18 cellular contexts compared by ENCODE assay signal in genomic region chr3:138296639-138297038, GRCh38. TPM values are rescaled to one million over a fixed set of nuclear protein-coding genes. Genes with fewer than 3 reads are reported as not detected.
DNase-seq lines count a peak whose midpoint lies in the region; ATAC-seq and TF ChIP-seq lines count a peak whose summit lies in the region.
"Had no signal": no experiment of that assay in that cellular context is flagged by ENCODE, and none has a peak within 500 bp of the region (broad histone marks: within the 10 kb centered on the region; RNA-seq: fewer than 3 reads in every experiment).

No MANE protein-coding gene starts in this region.

- no peaks in the 10 kb centered on the region for H3K9me3 ChIP-seq in lower lobe of right lung
- H3K9me3 ChIP-seq: adrenal gland, esophagus squamous epithelium, MG63, right lobe of liver had no signal

- peaks cover 68% of the 10 kb centered on the region for H3K36me3 ChIP-seq in lower lobe of right lung

- peaks cover 47% of the 10 kb centered on the region for H3K36me3 Mint-ChIP-seq in activated CD8-positive, alpha-beta memory T cell treated with anti-CD3 and anti-CD28 coated beads, Interleukin-2, amount 10 ng/mL, durations not matched to agents 7 days and 5 days
- H3K36me3 Mint-ChIP-seq in activated T-cell treated with anti-CD3 and anti-CD28 coated beads, Interleukin-2, amount 50 U/mL, for 24 hours (ENCODE audit: low read depth), result peaks cover 69% of the 10 kb centered on the region

- no peaks in the 10 kb centered on the region for H3K4me1 ChIP-seq in lower lobe of right lung
- H3K4me1 ChIP-seq: adrenal gland, esophagus squamous epithelium, right lobe of liver had no signal

- H3K27ac ChIP-seq in lower lobe of right lung, result no peak overlapping the region
- H3K27ac ChIP-seq: adrenal gland, esophagus squamous epithelium, right lobe of liver had no signal

- TF ChIP-seq CTCF in GM13977 (IDR thresholded peaks at IDR 0.05; ENCODE audit: extremely low read depth, insufficient read depth, missing control alignments) (no peak), lower lobe of right lung (IDR thresholded peaks at IDR 0.05) (no peak)

- DNase-seq in activated CD8-positive, alpha-beta memory T cell treated with anti-CD3 and anti-CD28 coated beads, Interleukin-2, amount 10 ng/mL, durations not matched to agents 7 days and 5 days, result no peak
- no peak for DNase-seq in activated CD8-positive, alpha-beta memory T cell treated with anti-CD3 and anti-CD28 coated beads, Interleukin-2, amount 50 U/mL, for 4 hours
- DNase-seq in GM13977 (ENCODE audit: low spot score) (peak; percentile 12), middle frontal gyrus (ENCODE audit: extremely low spot score, low spot score) (no peak), lower lobe of right lung (no peak)
- no peak for DNase-seq in activated T-cell treated with anti-CD3 and anti-CD28 coated beads, Interleukin-2, amount 50 U/mL, for 24 hours
- peak; percentile 21 to 27 for DNase-seq in stimulated activated CD8-positive, alpha-beta memory T cell treated with anti-CD3 and anti-CD28 coated beads, Interleukin-15, amount 100 ng/mL, for 48 hours (ENCODE audit: low read depth in 2 of 2)
- DNase-seq: DMS79 treated with DMSO at 0.1 percent for 48 hours, esophagus squamous epithelium, HFFc6, MG63, NCI-H82, right lobe of liver had no signal

- H3K27me3 Mint-ChIP-seq in activated CD8-positive, alpha-beta memory T cell treated with anti-CD3 and anti-CD28 coated beads, Interleukin-2, amount 10 ng/mL, durations not matched to agents 7 days and 5 days, result no peaks in the 10 kb centered on the region
- H3K27me3 Mint-ChIP-seq in activated T-cell treated with anti-CD3 and anti-CD28 coated beads, Interleukin-2, amount 50 U/mL, for 24 hours, result no peaks in the 10 kb centered on the region
- H3K27me3 Mint-ChIP-seq: CD4-positive, CD25-positive, alpha-beta regulatory T cell had no signal

- no peak overlapping the region for H3K4me3 ChIP-seq in lower lobe of right lung
- H3K4me3 ChIP-seq: adrenal gland, esophagus squamous epithelium, MG63, right lobe of liver had no signal

- no peak overlapping the region for H3K4me3 Mint-ChIP-seq in activated CD8-positive, alpha-beta memory T cell treated with anti-CD3 and anti-CD28 coated beads, Interleukin-2, amount 10 ng/mL, durations not matched to agents 7 days and 5 days
- H3K4me3 Mint-ChIP-seq in activated T-cell treated with anti-CD3 and anti-CD28 coated beads, Interleukin-2, amount 50 U/mL, for 24 hours, result peak overlapping the region; percentile 61
- H3K4me3 Mint-ChIP-seq: CD4-positive, CD25-positive, alpha-beta regulatory T cell; HFFc6 had no signal

- in situ Hi-C loops in GM13977 (cut with MboI; ENCODE audit: low pct_unique_long_range_greater_than_20kb, low sequenced_read_pairs, unreplicated experiment), result no loop called here

- no peaks in the 10 kb centered on the region for H3K27me3 ChIP-seq in lower lobe of right lung (ENCODE audit: low read depth)
- H3K27me3 ChIP-seq: adrenal gland, esophagus squamous epithelium, MG63, right lobe of liver had no signal

- H3K27ac Mint-ChIP-seq in activated CD8-positive, alpha-beta memory T cell treated with anti-CD3 and anti-CD28 coated beads, Interleukin-2, amount 10 ng/mL, durations not matched to agents 7 days and 5 days, result peak overlapping the region; percentile 61
- H3K27ac Mint-ChIP-seq in activated T-cell treated with anti-CD3 and anti-CD28 coated beads, Interleukin-2, amount 50 U/mL, for 24 hours, result peak overlapping the region; percentile 96
- H3K27ac Mint-ChIP-seq: HFFc6 had no signal

- intact Hi-C loops in lower lobe of right lung (cut with DNase I), result no loop called here

- H3K4me1 Mint-ChIP-seq in activated CD8-positive, alpha-beta memory T cell treated with anti-CD3 and anti-CD28 coated beads, Interleukin-2, amount 10 ng/mL, durations not matched to agents 7 days and 5 days, result peaks cover 19% of the 10 kb centered on the region
- peaks cover 40% of the 10 kb centered on the region for H3K4me1 Mint-ChIP-seq in activated T-cell treated with anti-CD3 and anti-CD28 coated beads, Interleukin-2, amount 50 U/mL, for 24 hours (ENCODE audit: low read depth)

- peak; percentile 61 for ATAC-seq in activated CD8-positive, alpha-beta memory T cell treated with anti-CD3 and anti-CD28 coated beads, Interleukin-2, amount 10 ng/mL, durations not matched to agents 7 days and 5 days
- ATAC-seq in lower lobe of right lung, result no peak
- no peak for ATAC-seq in HG03520 (IDR thresholded peaks at IDR 0.05; ENCODE audit: unreplicated experiment)
- ATAC-seq: right lobe of liver had no signal

- CTCF ChIA-PET in activated CD8-positive, alpha-beta memory T cell treated with anti-CD3 and anti-CD28 coated beads, Interleukin-2, amount 10 ng/mL, durations not matched to agents 7 days and 5 days (lab: Charles Lee), result no interaction called here

- H3K9me3 Mint-ChIP-seq in activated CD8-positive, alpha-beta memory T cell treated with anti-CD3 and anti-CD28 coated beads, Interleukin-2, amount 10 ng/mL, durations not matched to agents 7 days and 5 days (ENCODE audit: low read depth), result no peaks in the 10 kb centered on the region
- H3K9me3 Mint-ChIP-seq in activated T-cell treated with anti-CD3 and anti-CD28 coated beads, Interleukin-2, amount 50 U/mL, for 24 hours, result no peaks in the 10 kb centered on the region
- H3K9me3 Mint-ChIP-seq: CD4-positive, CD25-positive, alpha-beta regulatory T cell; HFFc6 had no signal

RNA-seq across cellular contexts. Expression of gene NME9, which starts 33.0 kb away (rescaled TPM):
- total RNA-seq in activated CD8-positive, alpha-beta memory T cell treated with anti-CD3 and anti-CD28 coated beads, Interleukin-2, amount 10 ng/mL, durations not matched to agents 7 days and 5 days, result not detected
- 3.5 TPM for total RNA-seq in lower lobe of right lung
- total RNA-seq: cardiac septum; CD4-positive, CD25-positive, alpha-beta regulatory T cell; HFFc6; right lobe of liver; RPMI7951 had no signal

RNA-seq across cellular contexts. Expression of gene MRAS, which starts 51.7 kb away (rescaled TPM):
- not detected for total RNA-seq in activated CD8-positive, alpha-beta memory T cell treated with anti-CD3 and anti-CD28 coated beads, Interleukin-2, amount 10 ng/mL, durations not matched to agents 7 days and 5 days
- 55.4 TPM for total RNA-seq in lower lobe of right lung
- total RNA-seq: CD4-positive, CD25-positive, alpha-beta regulatory T cell had no signal

Comparison
In these comparisons a context has a peak if more than half of its experiments do, and no peak if none do; other contexts are left out.
1. DNase-seq: peak in GM13977 (single experiment) and stimulated activated CD8-positive, alpha-beta memory T cell treated with anti-CD3 and anti-CD28 coated beads, Interleukin-15, amount 100 ng/mL, for 48 hours (2 of 2); none in activated CD8-positive, alpha-beta memory T cell treated with anti-CD3 and anti-CD28 coated beads, Interleukin-2, amount 10 ng/mL, durations not matched to agents 7 days and 5 days (single experiment), activated CD8-positive, alpha-beta memory T cell treated with anti-CD3 and anti-CD28 coated beads, Interleukin-2, amount 50 U/mL, for 4 hours (single experiment), activated T-cell treated with anti-CD3 and anti-CD28 coated beads, Interleukin-2, amount 50 U/mL, for 24 hours (single experiment), middle frontal gyrus (single experiment) and lower lobe of right lung (single experiment).
2. RNA of gene MRAS, which starts 51.7 kb away (total RNA-seq): 55.4 TPM in lower lobe of right lung (single experiment); not detected in activated CD8-positive, alpha-beta memory T cell treated with anti-CD3 and anti-CD28 coated beads, Interleukin-2, amount 10 ng/mL, durations not matched to agents 7 days and 5 days; every median in the first group is over 10 times any median in the second.